Comparison of ENCODE assay signal across 8 cellular contexts in the genomic region with DNA sequence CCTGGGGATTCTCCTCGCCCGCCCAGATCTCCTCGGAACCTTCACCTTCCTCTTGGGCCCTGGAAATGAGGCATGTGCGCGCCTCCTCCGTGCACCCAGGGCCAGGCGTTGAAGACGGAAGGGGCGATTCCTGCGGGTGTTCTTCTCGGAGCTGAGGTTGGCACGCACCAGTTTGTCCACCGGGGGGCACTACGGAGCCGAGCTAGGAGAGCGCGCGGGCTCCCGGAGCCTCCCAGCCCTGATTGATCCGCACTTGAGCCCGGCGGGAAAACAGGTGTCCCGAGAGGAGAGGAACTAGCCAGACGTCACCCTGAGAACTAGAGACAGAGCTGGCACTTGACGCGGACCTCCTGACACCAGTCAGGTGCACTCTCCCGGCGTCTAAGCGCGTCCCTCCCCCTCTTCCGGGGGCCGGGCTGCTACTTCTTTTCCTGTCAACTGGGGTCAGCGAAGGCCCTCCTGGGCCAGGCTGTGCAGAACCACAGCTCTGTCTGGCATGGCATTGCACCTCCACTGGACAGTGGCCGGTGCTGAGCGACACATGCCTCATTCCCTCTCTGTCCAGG. TPM values are rescaled to one million over a fixed set of nuclear protein-coding genes. Genes with fewer than 3 reads are reported as not detected.
DNase-seq lines count a peak whose midpoint lies in the region; ATAC-seq and TF ChIP-seq lines count a peak whose summit lies in the region.

No MANE protein-coding gene starts in this region.

- TF ChIP-seq POLR2A in GM18526 (IDR thresholded peaks at IDR 0.05; ENCODE audit: extremely low read depth, insufficient read length), result peak; percentile 22

- H3K27me3 ChIP-seq in effector memory CD4-positive, alpha-beta T cell (replicated peaks; ENCODE audit: control insufficient read depth, insufficient read depth, low read length, poor library complexity, severe bottlenecking), result no peaks in the 10 kb centered on the region

- peaks cover 16% of the 10 kb centered on the region for H3K4me1 Mint-ChIP-seq in activated CD8-positive, alpha-beta T cell treated with anti-CD3 and anti-CD28 coated beads, Interleukin-2, amount 10 ng/mL, durations not matched to agents 7 days and 5 days (ENCODE audit: low read depth)

- H3K27me3 Mint-ChIP-seq in activated CD8-positive, alpha-beta T cell treated with anti-CD3 and anti-CD28 coated beads, Interleukin-2, amount 10 ng/mL, durations not matched to agents 7 days and 5 days (ENCODE audit: low read depth), result peaks cover 7% of the 10 kb centered on the region

- no peaks in the 10 kb centered on the region for H3K36me3 Mint-ChIP-seq in activated CD8-positive, alpha-beta T cell treated with anti-CD3 and anti-CD28 coated beads, Interleukin-2, amount 10 ng/mL, durations not matched to agents 7 days and 5 days (ENCODE audit: low read depth)

- no peak overlapping the region for H3K27ac ChIP-seq in effector memory CD4-positive, alpha-beta T cell (ENCODE audit: insufficient read depth, low read length, poor library complexity, severe bottlenecking)

- no peaks in the 10 kb centered on the region for H3K9me3 Mint-ChIP-seq in activated CD8-positive, alpha-beta T cell treated with anti-CD3 and anti-CD28 coated beads, Interleukin-2, amount 10 ng/mL, durations not matched to agents 7 days and 5 days (ENCODE audit: insufficient read depth)

- CTCF ChIA-PET in activated CD8-positive, alpha-beta T cell treated with anti-CD3 and anti-CD28 coated beads, Interleukin-2, amount 10 ng/mL, durations not matched to agents 7 days and 5 days (lab: Charles Lee), result interaction anchor here (0.7 to 4.7 kb wide), 32 partner anchors 9 to 463 kb away, joined by 3 to 62 read pairs (median 4); a partner anchor contains a TSS

- H3K36me3 ChIP-seq in effector memory CD4-positive, alpha-beta T cell (ENCODE audit: control insufficient read depth, insufficient read depth, low read length), result no peaks in the 10 kb centered on the region

- ATAC-seq in activated CD8-positive, alpha-beta T cell treated with anti-CD3 and anti-CD28 coated beads, Interleukin-2, amount 10 ng/mL, durations not matched to agents 7 days and 5 days, result peak; percentile 97

- H3K9me3 ChIP-seq in effector memory CD4-positive, alpha-beta T cell (ENCODE audit: control insufficient read depth, low read length), result no peaks in the 10 kb centered on the region

- H3K4me1 ChIP-seq in effector memory CD4-positive, alpha-beta T cell (ENCODE audit: control insufficient read depth, insufficient read depth, low read length, poor library complexity, severe bottlenecking), result peaks cover 3% of the 10 kb centered on the region

- peak; percentile 63 for DNase-seq in 8988T
- DNase-seq in HPDE6-E6E7 (ENCODE audit: extremely low spot score), result peak; percentile 82
- peak; percentile 91 for DNase-seq in NCI-H82 (lab: John Stamatoyannopoulos, UW)
- DNase-seq in activated CD8-positive, alpha-beta T cell treated with anti-CD3 and anti-CD28 coated beads, Interleukin-2, amount 10 ng/mL, durations not matched to agents 7 days and 5 days, result peak; percentile 85
- peak; percentile 31 to 48 (median 39) for DNase-seq in effector memory CD4-positive, alpha-beta T cell
- peak; percentile 95 for DNase-seq in mesenteric fat pad (ENCODE audit: low spot score)
- peak; percentile 69 for DNase-seq in stimulated activated CD8-positive, alpha-beta memory T cell treated with anti-CD3 and anti-CD28 coated beads, Interleukin-15, amount 100 ng/mL, for 1 hour (ENCODE audit: low read depth)

- peak overlapping the region; percentile 51 for H3K4me3 ChIP-seq in effector memory CD4-positive, alpha-beta T cell (ENCODE audit: insufficient read depth, low read depth, low read length, poor library complexity, severe bottlenecking)

- POLR2A ChIA-PET in activated CD8-positive, alpha-beta T cell treated with anti-CD3 and anti-CD28 coated beads, Interleukin-2, amount 10 ng/mL, durations not matched to agents 7 days and 5 days (lab: Charles Lee), result interaction anchor here (0.7 kb wide), 1 partner anchor 27 kb away, joined by 3 read pairs; no protein-coding TSS in a partner anchor

- H3K27ac Mint-ChIP-seq in activated CD8-positive, alpha-beta T cell treated with anti-CD3 and anti-CD28 coated beads, Interleukin-2, amount 10 ng/mL, durations not matched to agents 7 days and 5 days, result peak overlapping the region; percentile 70

- H3K4me3 Mint-ChIP-seq in activated CD8-positive, alpha-beta T cell treated with anti-CD3 and anti-CD28 coated beads, Interleukin-2, amount 10 ng/mL, durations not matched to agents 7 days and 5 days, result peak overlapping the region; percentile 79

RNA-seq across cellular contexts. Expression of a gene that starts 18.3 kb away (rescaled TPM):
- under 1 TPM in 1 of 2 experiments, not detected in 1; 0.13 TPM for total RNA-seq in activated CD8-positive, alpha-beta T cell treated with anti-CD3 and anti-CD28 coated beads, Interleukin-2, amount 10 ng/mL, durations not matched to agents 7 days and 5 days
- total RNA-seq in mesenteric fat pad, result 10.0 TPM

RNA-seq across cellular contexts. Expression of a gene that starts 21.8 kb away (rescaled TPM):
- total RNA-seq in activated CD8-positive, alpha-beta T cell treated with anti-CD3 and anti-CD28 coated beads, Interleukin-2, amount 10 ng/mL, durations not matched to agents 7 days and 5 days, result not detected
- 9.1 TPM for total RNA-seq in mesenteric fat pad

Comparison
In these comparisons a context has a peak if more than half of its experiments do, and no peak if none do; other contexts are left out.
1. DNase-seq: peak in every context shown above with its lines; median percentile 95 in mesenteric fat pad; 91 in NCI-H82; 85 in activated CD8-positive, alpha-beta T cell treated with anti-CD3 and anti-CD28 coated beads, Interleukin-2, amount 10 ng/mL, durations not matched to agents 7 days and 5 days; 82 in HPDE6-E6E7; 69 in stimulated activated CD8-positive, alpha-beta memory T cell treated with anti-CD3 and anti-CD28 coated beads, Interleukin-15, amount 100 ng/mL, for 1 hour; 63 in 8988T; 39 in effector memory CD4-positive, alpha-beta T cell.
2. RNA of a gene that starts 21.8 kb away (total RNA-seq): 9.1 TPM in mesenteric fat pad (single experiment); not detected in activated CD8-positive, alpha-beta T cell treated with anti-CD3 and anti-CD28 coated beads, Interleukin-2, amount 10 ng/mL, durations not matched to agents 7 days and 5 days; every median in the first group is over 10 times any median in the second.